In the genomic region with DNA sequence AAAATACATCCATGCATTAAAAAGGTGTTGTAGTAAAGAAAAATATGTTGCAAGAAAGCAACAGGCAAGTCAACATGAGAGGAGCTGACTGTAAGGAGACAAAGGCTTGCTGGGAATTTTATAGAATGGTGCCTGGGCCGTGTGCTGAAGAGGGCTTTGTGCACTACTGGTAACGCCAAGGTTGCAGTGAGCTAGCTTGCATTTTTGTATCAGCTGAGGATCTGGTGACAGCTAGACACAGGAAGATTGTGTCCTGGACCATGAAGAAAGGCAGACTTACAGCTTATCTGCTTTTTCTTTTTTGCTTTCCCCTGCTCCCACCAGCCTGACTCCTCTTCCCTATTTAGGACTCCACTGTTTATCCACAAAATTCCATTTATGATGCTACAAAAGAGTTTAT, we compare ENCODE assay signal across 18 cellular contexts.
A peak's percentile ranks its signal among the peaks of the same experiment; 100 is the strongest.
DNase-seq lines count a peak whose midpoint lies in the region; ATAC-seq and TF ChIP-seq lines count a peak whose summit lies in the region.
"Had no signal": no experiment of that assay in that cellular context is flagged by ENCODE, and none has a peak within 500 bp of the region (broad histone marks: within the 10 kb centered on the region; RNA-seq: fewer than 3 reads in every experiment).

No MANE protein-coding gene starts in this region.

- no peak overlapping the region for H3K4me3 Mint-ChIP-seq in activated T-cell treated with anti-CD3 and anti-CD28 coated beads, Interleukin-2, amount 50 U/mL, for 72 hours
- H3K4me3 Mint-ChIP-seq: B cell; CD4-positive, alpha-beta T cell; CD8-positive, alpha-beta T cell had no signal

- H3K4me1 Mint-ChIP-seq in activated T-cell treated with anti-CD3 and anti-CD28 coated beads, Interleukin-2, amount 50 U/mL, for 72 hours (ENCODE audit: low read depth) = peaks cover 5% of the 10 kb centered on the region
- H3K4me1 Mint-ChIP-seq: B cell had no signal

- no peaks in the 10 kb centered on the region for H3K36me3 Mint-ChIP-seq in activated T-cell treated with anti-CD3 and anti-CD28 coated beads, Interleukin-2, amount 50 U/mL, for 72 hours (ENCODE audit: insufficient read depth in 2 of 2)
- H3K36me3 Mint-ChIP-seq: CD8-positive, alpha-beta T cell had no signal

- H3K9ac ChIP-seq in parathyroid adenoma = no peak overlapping the region
- H3K9ac ChIP-seq: BLaER1 treated with 17β-estradiol and CSF1 and Interleukin-3, amounts not matched to agents 10 nM and 100 nM had no signal

- H3K79me2 ChIP-seq in parathyroid adenoma = no peaks in the 10 kb centered on the region

- peak overlapping the region; percentile 13 for H2AFZ ChIP-seq in parathyroid adenoma

- peaks cover 4% of the 10 kb centered on the region for H3K4me1 ChIP-seq in parathyroid adenoma
- H3K4me1 ChIP-seq: Caco-2 had no signal

- no peak overlapping the region for H3K27ac Mint-ChIP-seq in activated T-cell treated with anti-CD3 and anti-CD28 coated beads, Interleukin-2, amount 50 U/mL, for 72 hours
- H3K27ac Mint-ChIP-seq: B cell; CD4-positive, alpha-beta T cell; CD8-positive, alpha-beta T cell had no signal

- no peaks in the 10 kb centered on the region for H3K27me3 ChIP-seq in parathyroid adenoma (ENCODE audit: control insufficient read depth, insufficient read depth, low read length)
- H3K27me3 ChIP-seq: BLaER1 treated with 17β-estradiol and CSF1 and Interleukin-3, amounts not matched to agents 10 nM and 100 nM had no signal

- H3K27me3 Mint-ChIP-seq in activated T-cell treated with anti-CD3 and anti-CD28 coated beads, Interleukin-2, amount 50 U/mL, for 72 hours (ENCODE audit: low read depth) = peaks cover 10% of the 10 kb centered on the region

- H3K27ac ChIP-seq in parathyroid adenoma = no peak overlapping the region
- H3K27ac ChIP-seq: 22Rv1; A549; BLaER1 treated with 17β-estradiol and CSF1 and Interleukin-3, amounts not matched to agents 10 nM and 100 nM; C4-2B had no signal

- peak; percentile 87 for DNase-seq in SK-MEL-5 (ENCODE audit: low read depth, low spot score)
- DNase-seq in foreskin melanocyte = peak; percentile 62
- no peak for DNase-seq in NCI-H2196 treated with DMSO at 0.1 percent for 48 hours (lab: John Stamatoyannopoulos, UW; ENCODE audit: unreplicated experiment)
- no peak for DNase-seq in activated T-cell treated with anti-CD3 and anti-CD28 coated beads, Interleukin-2, amount 50 U/mL, for 72 hours
- DNase-seq: AML-193; Caco-2; Calu3; CD4-positive, alpha-beta T cell; CD8-positive, alpha-beta T cell; DMS79 treated with DMSO at 0.1 percent for 48 hours; GF-D8 had no signal

- in situ Hi-C loops in SK-MEL-5 (cut with HindIII; ENCODE audit: low pct_unique_long_range_greater_than_20kb, low sequenced_read_pairs) = no loop called here

- H3K9me3 Mint-ChIP-seq in activated T-cell treated with anti-CD3 and anti-CD28 coated beads, Interleukin-2, amount 50 U/mL, for 72 hours = no peaks in the 10 kb centered on the region
- H3K9me3 Mint-ChIP-seq: CD4-positive, alpha-beta T cell; CD8-positive, alpha-beta T cell had no signal

- no peaks in the 10 kb centered on the region for H3K36me3 ChIP-seq in parathyroid adenoma (ENCODE audit: control insufficient read depth, insufficient read depth, low read length)
- H3K36me3 ChIP-seq: BLaER1 treated with 17β-estradiol and CSF1 and Interleukin-3, amounts not matched to agents 10 nM and 100 nM had no signal

- no peak overlapping the region for H3K4me2 ChIP-seq in parathyroid adenoma (ENCODE audit: low read length)
- H3K4me2 ChIP-seq: BLaER1 treated with 17β-estradiol and CSF1 and Interleukin-3, amounts not matched to agents 10 nM and 100 nM had no signal

- TF ChIP-seq CTCF in parathyroid adenoma (IDR thresholded peaks at IDR 0.05) = no peak

- no peak overlapping the region for H3K4me3 ChIP-seq in parathyroid adenoma (ENCODE audit: low read depth, low read length)
- H3K4me3 ChIP-seq: A549; BLaER1 treated with 17β-estradiol and CSF1 and Interleukin-3, amounts not matched to agents 10 nM and 100 nM had no signal

- H3K9me3 ChIP-seq in parathyroid adenoma (ENCODE audit: control insufficient read depth, low read length) = no peaks in the 10 kb centered on the region
- H3K9me3 ChIP-seq: A549, Caco-2 had no signal

- no peak for ATAC-seq in activated T-cell treated with anti-CD3 and anti-CD28 coated beads, Interleukin-2, amount 50 U/mL, for 72 hours (replicated peaks in 1 of 2)
- no peak for ATAC-seq in GM19023 (IDR thresholded peaks at IDR 0.05; ENCODE audit: unreplicated experiment)
- ATAC-seq: CD8-positive, alpha-beta T cell had no signal

Comparison
In these comparisons a context has a peak if more than half of its experiments do, and no peak if none do; other contexts are left out.
1. DNase-seq: peak in SK-MEL-5 (single experiment) and foreskin melanocyte (single experiment); none in NCI-H2196 treated with DMSO at 0.1 percent for 48 hours (single experiment) and activated T-cell treated with anti-CD3 and anti-CD28 coated beads, Interleukin-2, amount 50 U/mL, for 72 hours (0 of 2).